Comparison of ENCODE assay signal across 1 cellular context in the genomic region with DNA sequence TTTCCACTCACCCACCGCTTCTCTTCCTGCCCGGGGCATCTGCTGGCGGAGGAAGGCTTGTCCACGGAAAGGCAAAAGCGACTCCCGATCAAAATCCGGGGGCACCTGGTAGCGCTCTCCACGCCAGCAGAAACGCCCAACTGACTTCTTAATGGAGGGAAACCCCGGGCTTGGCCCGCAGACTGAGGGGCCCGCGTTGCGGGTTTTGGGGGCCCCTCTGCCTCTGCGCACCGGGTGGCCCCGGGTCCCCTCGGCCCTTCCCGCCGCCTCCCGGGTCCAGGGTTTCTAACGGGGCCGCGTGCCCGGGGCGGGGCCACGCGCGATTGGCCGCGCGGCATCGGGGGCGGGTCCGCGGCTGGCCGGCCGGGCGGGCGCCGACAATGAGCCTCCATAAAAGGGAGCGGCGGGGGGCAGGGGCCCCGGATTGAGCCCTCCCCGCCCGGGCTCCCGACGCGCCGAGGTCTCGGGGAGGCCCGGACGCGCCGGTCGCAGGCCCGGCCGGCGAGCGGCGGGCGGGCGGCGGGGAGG.
A peak's percentile ranks its signal among the peaks of the same experiment; 100 is the strongest.
TF ChIP-seq lines count a peak whose summit lies in the region.

A gene with protein sequence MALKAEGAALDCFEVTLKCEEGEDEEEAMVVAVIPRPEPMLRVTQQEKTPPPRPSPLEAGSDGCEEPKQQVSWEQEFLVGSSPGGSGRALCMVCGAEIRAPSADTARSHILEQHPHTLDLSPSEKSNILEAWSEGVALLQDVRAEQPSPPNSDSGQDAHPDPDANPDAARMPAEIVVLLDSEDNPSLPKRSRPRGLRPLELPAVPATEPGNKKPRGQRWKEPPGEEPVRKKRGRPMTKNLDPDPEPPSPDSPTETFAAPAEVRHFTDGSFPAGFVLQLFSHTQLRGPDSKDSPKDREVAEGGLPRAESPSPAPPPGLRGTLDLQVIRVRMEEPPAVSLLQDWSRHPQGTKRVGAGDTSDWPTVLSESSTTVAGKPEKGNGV (plus strand): TSS at position 422 of the 528 bp plus-strand sequence. CDS start 231 bp downstream, outside the sequence.

TF ChIP-seq in HCT116, 20 proteins besides CTCF, POLR2A, EP300 and RAD21:
- TF ChIP-seq, protein P1, sequence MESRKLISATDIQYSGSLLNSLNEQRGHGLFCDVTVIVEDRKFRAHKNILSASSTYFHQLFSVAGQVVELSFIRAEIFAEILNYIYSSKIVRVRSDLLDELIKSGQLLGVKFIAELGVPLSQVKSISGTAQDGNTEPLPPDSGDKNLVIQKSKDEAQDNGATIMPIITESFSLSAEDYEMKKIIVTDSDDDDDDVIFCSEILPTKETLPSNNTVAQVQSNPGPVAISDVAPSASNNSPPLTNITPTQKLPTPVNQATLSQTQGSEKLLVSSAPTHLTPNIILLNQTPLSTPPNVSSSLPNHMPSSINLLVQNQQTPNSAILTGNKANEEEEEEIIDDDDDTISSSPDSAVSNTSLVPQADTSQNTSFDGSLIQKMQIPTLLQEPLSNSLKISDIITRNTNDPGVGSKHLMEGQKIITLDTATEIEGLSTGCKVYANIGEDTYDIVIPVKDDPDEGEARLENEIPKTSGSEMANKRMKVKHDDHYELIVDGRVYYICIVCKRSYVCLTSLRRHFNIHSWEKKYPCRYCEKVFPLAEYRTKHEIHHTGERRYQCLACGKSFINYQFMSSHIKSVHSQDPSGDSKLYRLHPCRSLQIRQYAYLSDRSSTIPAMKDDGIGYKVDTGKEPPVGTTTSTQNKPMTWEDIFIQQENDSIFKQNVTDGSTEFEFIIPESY (IDR thresholded peaks at IDR 0.05; ENCODE audit: extremely low read depth, insufficient replicate concordance, low read length), result no peak
- TF ChIP-seq ZNF274 (IDR thresholded peaks at IDR 0.05; ENCODE audit: low read depth, low read length), result no peak
- TF ChIP-seq SRF (IDR thresholded peaks at IDR 0.05; ENCODE audit: low read depth), result 0 out of 2 replicates have a peak, but pooled peaks have one; percentile 30
- TF ChIP-seq, protein P2, sequence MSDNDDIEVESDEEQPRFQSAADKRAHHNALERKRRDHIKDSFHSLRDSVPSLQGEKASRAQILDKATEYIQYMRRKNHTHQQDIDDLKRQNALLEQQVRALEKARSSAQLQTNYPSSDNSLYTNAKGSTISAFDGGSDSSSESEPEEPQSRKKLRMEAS (IDR thresholded peaks at IDR 0.05), result peak; percentile 57
- TF ChIP-seq, protein P3, sequence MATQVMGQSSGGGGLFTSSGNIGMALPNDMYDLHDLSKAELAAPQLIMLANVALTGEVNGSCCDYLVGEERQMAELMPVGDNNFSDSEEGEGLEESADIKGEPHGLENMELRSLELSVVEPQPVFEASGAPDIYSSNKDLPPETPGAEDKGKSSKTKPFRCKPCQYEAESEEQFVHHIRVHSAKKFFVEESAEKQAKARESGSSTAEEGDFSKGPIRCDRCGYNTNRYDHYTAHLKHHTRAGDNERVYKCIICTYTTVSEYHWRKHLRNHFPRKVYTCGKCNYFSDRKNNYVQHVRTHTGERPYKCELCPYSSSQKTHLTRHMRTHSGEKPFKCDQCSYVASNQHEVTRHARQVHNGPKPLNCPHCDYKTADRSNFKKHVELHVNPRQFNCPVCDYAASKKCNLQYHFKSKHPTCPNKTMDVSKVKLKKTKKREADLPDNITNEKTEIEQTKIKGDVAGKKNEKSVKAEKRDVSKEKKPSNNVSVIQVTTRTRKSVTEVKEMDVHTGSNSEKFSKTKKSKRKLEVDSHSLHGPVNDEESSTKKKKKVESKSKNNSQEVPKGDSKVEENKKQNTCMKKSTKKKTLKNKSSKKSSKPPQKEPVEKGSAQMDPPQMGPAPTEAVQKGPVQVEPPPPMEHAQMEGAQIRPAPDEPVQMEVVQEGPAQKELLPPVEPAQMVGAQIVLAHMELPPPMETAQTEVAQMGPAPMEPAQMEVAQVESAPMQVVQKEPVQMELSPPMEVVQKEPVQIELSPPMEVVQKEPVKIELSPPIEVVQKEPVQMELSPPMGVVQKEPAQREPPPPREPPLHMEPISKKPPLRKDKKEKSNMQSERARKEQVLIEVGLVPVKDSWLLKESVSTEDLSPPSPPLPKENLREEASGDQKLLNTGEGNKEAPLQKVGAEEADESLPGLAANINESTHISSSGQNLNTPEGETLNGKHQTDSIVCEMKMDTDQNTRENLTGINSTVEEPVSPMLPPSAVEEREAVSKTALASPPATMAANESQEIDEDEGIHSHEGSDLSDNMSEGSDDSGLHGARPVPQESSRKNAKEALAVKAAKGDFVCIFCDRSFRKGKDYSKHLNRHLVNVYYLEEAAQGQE (IDR thresholded peaks at IDR 0.05; ENCODE audit: low read depth), result no peak
- TF ChIP-seq JUND (IDR thresholded peaks at IDR 0.05), result no peak
- TF ChIP-seq CBX3 (IDR thresholded peaks at IDR 0.05; ENCODE audit: low read depth), result no peak
- TF ChIP-seq EGR1 (IDR thresholded peaks at IDR 0.05; ENCODE audit: low read depth), result no peak
- TF ChIP-seq TCF7L2 (IDR thresholded peaks at IDR 0.05; ENCODE audit: borderline replicate concordance, extremely low read depth, insufficient read depth, insufficient read length), result no peak
- TF ChIP-seq POLR2AphosphoS5 (IDR thresholded peaks at IDR 0.05; ENCODE audit: low read depth, low read length), result peak; percentile 70
- TF ChIP-seq SIN3A (IDR thresholded peaks at IDR 0.05; ENCODE audit: low read depth), result no peak
